Comparison of ENCODE assay signal across 13 cellular contexts in the genomic region with DNA sequence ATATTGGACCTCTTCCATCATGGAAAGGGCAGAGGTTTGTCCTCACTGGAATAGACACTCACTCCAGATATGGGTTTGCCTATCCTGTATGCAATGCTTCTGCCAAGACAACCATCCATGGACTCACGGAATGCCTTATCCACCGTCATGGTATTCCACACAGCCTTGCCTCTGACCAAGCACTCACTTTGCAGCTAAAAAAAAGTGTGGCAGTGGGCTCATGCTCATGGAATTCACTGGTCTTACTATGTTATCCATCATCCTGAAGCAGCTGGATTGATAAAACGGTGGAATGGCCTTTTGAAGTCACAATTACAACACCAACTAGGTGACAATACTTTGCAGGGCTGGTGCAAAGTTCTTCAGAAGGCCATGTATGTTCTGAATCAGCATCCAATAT. TPM values are rescaled to one million over a fixed set of nuclear protein-coding genes. Genes with fewer than 3 reads are reported as not detected.
"Had no signal": no experiment of that assay in that cellular context is flagged by ENCODE, and none has a peak within 500 bp of the region (broad histone marks: within the 10 kb centered on the region; RNA-seq: fewer than 3 reads in every experiment).

No MANE protein-coding gene starts in this region.

RNA-seq across cellular contexts. Expression of gene GOLT1A, which starts 25.6 kb away (rescaled TPM):
- total RNA-seq: activated B cell treated with CpG ODN at 0.5 μM for 24 hours; activated CD4-positive, alpha-beta memory T cell treated with anti-CD3 and anti-CD28 coated beads, Interleukin-2, amount 10 ng/mL, durations not matched to agents 7 days and 5 days; activated CD4-positive, alpha-beta T cell treated with anti-CD3 and anti-CD28 coated beads, Interleukin-2, amount 10 ng/mL, durations not matched to agents 24 days and 14 days; activated CD4-positive, alpha-beta T cell treated with anti-CD3 and anti-CD28 coated beads, Interleukin-2, amount 10 ng/mL, durations not matched to agents 7 days and 5 days; activated CD8-positive, alpha-beta memory T cell treated with anti-CD3 and anti-CD28 coated beads for 36 hours; activated CD8-positive, alpha-beta memory T cell treated with anti-CD3 and anti-CD28 coated beads, Interleukin-2, amount 10 ng/mL, durations not matched to agents 7 days and 5 days; activated CD8-positive, alpha-beta T cell treated with anti-CD3 and anti-CD28 coated beads for 36 hours; activated CD8-positive, alpha-beta T cell treated with anti-CD3 and anti-CD28 coated beads, Interleukin-2, amount 10 ng/mL, durations not matched to agents 7 days and 5 days; T-helper 1 cell treated with Interleukin-12 subunit alpha and Interleukin-12 subunit beta and Interleukin-4 antibody, amounts not matched to agents 30 ng/mL and 1 ng/mL, for 36 hours; T-helper 2 cell treated with Interferon-gamma antibody and Interleukin-4, amounts not matched to agents 100 ng/mL and 5 ng/mL, for 36 hours had no signal

RNA-seq across cellular contexts. Expression of gene KISS1, which starts 43.1 kb away (rescaled TPM):
- total RNA-seq: activated B cell treated with CpG ODN at 0.5 μM for 24 hours; activated CD4-positive, alpha-beta memory T cell treated with anti-CD3 and anti-CD28 coated beads for 36 hours; activated CD4-positive, alpha-beta memory T cell treated with anti-CD3 and anti-CD28 coated beads, Interleukin-2, amount 10 ng/mL, durations not matched to agents 7 days and 5 days; activated CD4-positive, alpha-beta T cell treated with anti-CD3 and anti-CD28 coated beads for 36 hours; activated CD4-positive, alpha-beta T cell treated with anti-CD3 and anti-CD28 coated beads, Interleukin-2, amount 10 ng/mL, durations not matched to agents 24 days and 14 days; activated CD4-positive, alpha-beta T cell treated with anti-CD3 and anti-CD28 coated beads, Interleukin-2, amount 10 ng/mL, durations not matched to agents 7 days and 5 days; activated CD8-positive, alpha-beta memory T cell treated with anti-CD3 and anti-CD28 coated beads for 36 hours; activated CD8-positive, alpha-beta memory T cell treated with anti-CD3 and anti-CD28 coated beads, Interleukin-2, amount 10 ng/mL, durations not matched to agents 7 days and 5 days; activated CD8-positive, alpha-beta T cell treated with anti-CD3 and anti-CD28 coated beads for 36 hours; activated CD8-positive, alpha-beta T cell treated with anti-CD3 and anti-CD28 coated beads, Interleukin-2, amount 10 ng/mL, durations not matched to agents 7 days and 5 days; T-cell; T-helper 1 cell treated with Interleukin-12 subunit alpha and Interleukin-12 subunit beta and Interleukin-4 antibody, amounts not matched to agents 30 ng/mL and 1 ng/mL, for 36 hours; T-helper 2 cell treated with Interferon-gamma antibody and Interleukin-4, amounts not matched to agents 100 ng/mL and 5 ng/mL, for 36 hours had no signal
